In the genomic region with DNA sequence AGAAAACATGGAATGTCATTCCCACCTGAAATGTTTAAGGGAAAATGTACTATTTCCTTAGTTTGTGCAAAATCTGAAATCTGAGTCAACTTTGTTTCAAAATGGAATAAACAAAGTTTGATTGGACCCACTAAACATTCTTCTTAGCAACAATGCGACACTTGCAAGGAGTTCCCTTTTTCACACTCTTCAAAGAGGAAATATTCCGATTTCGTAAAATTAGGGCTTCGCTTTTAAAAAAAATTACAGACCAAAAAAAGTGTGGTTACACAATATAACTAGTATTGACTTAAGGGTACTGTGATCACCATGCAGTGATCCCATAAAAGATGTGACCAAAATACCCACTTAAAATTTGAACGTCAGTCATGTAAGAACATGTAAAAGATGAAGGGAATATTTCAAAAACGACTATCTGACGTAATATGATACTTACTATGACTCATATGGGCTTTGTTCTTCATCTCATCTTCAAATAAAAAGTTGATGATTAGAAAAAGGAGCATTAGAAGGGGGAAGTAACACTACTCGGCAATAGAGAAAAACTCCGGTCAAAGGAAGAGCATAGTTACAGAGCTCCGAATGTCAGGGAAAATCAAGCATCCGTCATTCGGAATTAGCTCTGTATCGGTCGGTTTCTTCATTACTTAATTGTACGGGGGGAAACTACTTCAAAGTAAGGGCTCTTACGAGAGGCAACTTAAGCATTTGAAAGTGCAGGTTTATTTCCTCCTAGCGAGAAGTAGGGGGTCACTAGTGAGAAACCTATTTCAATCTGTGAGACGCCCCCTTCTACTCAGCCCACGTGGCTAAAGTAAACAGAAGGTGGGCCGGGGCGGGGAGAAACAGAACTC, we compare ENCODE assay signal across 8 cellular contexts. TPM values are rescaled to one million over a fixed set of nuclear protein-coding genes. Genes with fewer than 3 reads are reported as not detected.
DNase-seq lines count a peak whose midpoint lies in the region; ATAC-seq and TF ChIP-seq lines count a peak whose summit lies in the region.

No MANE protein-coding gene starts in this region.

- H3K36me3 ChIP-seq in WERI-Rb-1 (peaks cover 5% of the 10 kb centered on the region), right atrium auricular region (no peaks in the 10 kb centered on the region)

- peak; percentile 0 for ATAC-seq in HG03045 (IDR thresholded peaks at IDR 0.05; ENCODE audit: unreplicated experiment)

- H3K27me3 ChIP-seq in WERI-Rb-1 (ENCODE audit: insufficient read depth, low read depth, severe bottlenecking) (no peaks in the 10 kb centered on the region), right atrium auricular region (no peaks in the 10 kb centered on the region)

- peaks cover 0 to 20% of the 10 kb centered on the region in 2 donors for H3K4me1 ChIP-seq in right atrium auricular region

- H3K4me3 ChIP-seq in GM12864 (ENCODE audit: low read depth, low read length), result peak overlapping the region; percentile 89
- peak overlapping the region; percentile 92 for H3K4me3 ChIP-seq in WERI-Rb-1 (ENCODE audit: low read depth, low read length)
- peak overlapping the region; percentile 72 to 77 for H3K4me3 ChIP-seq in right atrium auricular region
- peak overlapping the region; percentile 69 to 91 (median 89) for H3K4me3 ChIP-seq in skin epidermis

- TF ChIP-seq CTCF in GM12864 (IDR thresholded peaks at IDR 0.05; ENCODE audit: low read depth, low read length, missing control alignments), result no peak
- TF ChIP-seq CTCF in WERI-Rb-1 (IDR thresholded peaks at IDR 0.05; ENCODE audit: low read depth, low read length), result no peak
- no peak for TF ChIP-seq CTCF in right atrium auricular region (IDR thresholded peaks at IDR 0.05)

- DNase-seq in GM12864 (ENCODE audit: low read depth) (no peak), WERI-Rb-1 (no peak), right atrium auricular region (ENCODE audit: low spot score) (no peak), NCI-H2107 (lab: John Stamatoyannopoulos, UW) (no peak)
- no peak for DNase-seq in stimulated activated CD4-positive, alpha-beta T cell treated with anti-CD3 and anti-CD28 coated beads, Interleukin-4, amount 100 ng/mL, for 1 hour
- DNase-seq in effector CD4-positive, alpha-beta T cell, result no peak

- no peaks in the 10 kb centered on the region for H3K9me3 ChIP-seq in WERI-Rb-1 (ENCODE audit: severe bottlenecking)
- no peaks in the 10 kb centered on the region for H3K9me3 ChIP-seq in right atrium auricular region

- H3K27ac ChIP-seq in WERI-Rb-1, result no peak overlapping the region
- peak overlapping the region; percentile 91 to 93 for H3K27ac ChIP-seq in right atrium auricular region
- H3K27ac ChIP-seq in skin epidermis, result peak overlapping the region; percentile 80 to 98 (median 94)

RNA-seq across cellular contexts. Expression of gene TET2, which starts 1.4 kb away (rescaled TPM):
- 10 to 100 TPM; 15.4 to 16.2 TPM for total RNA-seq in right atrium auricular region
